In the genomic region with DNA sequence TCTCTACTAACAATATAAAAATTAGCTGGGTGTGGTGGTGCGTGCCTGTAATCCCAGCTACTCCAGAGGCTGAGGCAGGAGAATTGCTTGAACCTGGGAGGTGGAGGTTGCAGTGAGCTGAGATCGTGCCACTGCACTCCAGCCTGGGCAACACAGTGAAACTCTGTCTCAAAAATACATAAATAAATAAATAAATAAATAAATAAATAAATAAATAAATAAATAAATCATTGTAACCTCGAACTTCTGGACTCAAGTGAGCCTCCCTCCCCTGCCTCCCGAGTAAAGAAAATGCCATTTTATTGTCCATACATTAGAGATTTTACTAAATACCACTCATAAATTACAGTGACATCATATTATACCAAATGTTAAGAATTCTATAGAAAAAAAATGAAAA, we compare ENCODE assay signal across 2 cellular contexts. TPM values are rescaled to one million over a fixed set of nuclear protein-coding genes. Genes with fewer than 3 reads are reported as not detected.
DNase-seq lines count a peak whose midpoint lies in the region; ATAC-seq, FAIRE-seq and TF ChIP-seq lines count a peak whose summit lies in the region.
"Not testable (repeated sequence)": the region's sequence is repeated elsewhere in the genome, so short reads cannot be mapped to it uniquely, and the experiment has no call there.

No MANE protein-coding gene starts in this region.

- not testable (repeated sequence) for H3K27ac ChIP-seq in A549; HEK293 (ENCODE audit: extremely low read depth, low read depth, low read length)

- not testable (repeated sequence) for H3K4me3 ChIP-seq in A549; HEK293 (ENCODE audit: low read depth, low read length)

- H3K36me3 ChIP-seq in HEK293 (ENCODE audit: control insufficient read depth in 2 of 2, insufficient read depth in 1 of 2, low read length in 2 of 2) = not testable (repeated sequence)

- TF ChIP-seq CTCF in A549 (IDR thresholded peaks at IDR 0.05); HEK293 (tag by site-specific recombination; IDR thresholded peaks at IDR 0.05): not testable (repeated sequence)

- TF ChIP-seq EP300 in A549 (IDR thresholded peaks at IDR 0.05) = not testable (repeated sequence)

- not testable (repeated sequence) for DNase-seq in A549 (ENCODE audit: low read depth in 1 of 2, low spot score in 1 of 2)

- POLR2A ChIA-PET in A549 (lab: Yijun Ruan, JAX); HEK293 (lab: Yijun Ruan, JAX): not testable (repeated sequence)

- not testable (repeated sequence) for H3K9me3 ChIP-seq in A549; HEK293 (ENCODE audit: control insufficient read depth, insufficient read depth, low read depth, low read length)

- 38% methylated on average over 4 of the region's 4 CpGs for WGBS in A549 (ENCODE audit: missing lambda C conversion rate)

- TF ChIP-seq RAD21 in A549 (conservative IDR thresholded peaks at IDR 0.05 in 1 of 2, IDR thresholded peaks at IDR 0.05 in 1 of 2) = not testable (repeated sequence)

- not testable (repeated sequence) for TF ChIP-seq POLR2A in A549 (IDR thresholded peaks at IDR 0.05; ENCODE audit: low read length)

- CTCF ChIA-PET in A549 (lab: Yijun Ruan, JAX); HEK293 (lab: Yijun Ruan, JAX): not testable (repeated sequence)

- not testable (repeated sequence) for H3K4me2 ChIP-seq in A549

- not testable (repeated sequence) for ATAC-seq in A549

- not testable (repeated sequence) for H3K4me1 ChIP-seq in A549; HEK293 (ENCODE audit: control insufficient read depth, insufficient read depth, low read length)

- FAIRE-seq in A549 (lab: Jason Lieb, UNC) = not testable (repeated sequence)

TF ChIP-seq in A549, 52 proteins besides CTCF, POLR2A, EP300 and RAD21:
- TF ChIP-seq ZC3H11A (IDR thresholded peaks at IDR 0.05) = peak; percentile 65

TF ChIP-seq in HEK293, 187 proteins besides CTCF, POLR2A, EP300 and RAD21 (continues in another document):
- TF ChIP-seq, protein P1, sequence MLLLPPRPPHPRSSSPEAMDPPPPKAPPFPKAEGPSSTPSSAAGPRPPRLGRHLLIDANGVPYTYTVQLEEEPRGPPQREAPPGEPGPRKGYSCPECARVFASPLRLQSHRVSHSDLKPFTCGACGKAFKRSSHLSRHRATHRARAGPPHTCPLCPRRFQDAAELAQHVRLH (tag by site-specific recombination; IDR thresholded peaks at IDR 0.05) = 0 out of 2 replicates have a peak, but pooled peaks have one; percentile 40
- TF ChIP-seq, protein P2, sequence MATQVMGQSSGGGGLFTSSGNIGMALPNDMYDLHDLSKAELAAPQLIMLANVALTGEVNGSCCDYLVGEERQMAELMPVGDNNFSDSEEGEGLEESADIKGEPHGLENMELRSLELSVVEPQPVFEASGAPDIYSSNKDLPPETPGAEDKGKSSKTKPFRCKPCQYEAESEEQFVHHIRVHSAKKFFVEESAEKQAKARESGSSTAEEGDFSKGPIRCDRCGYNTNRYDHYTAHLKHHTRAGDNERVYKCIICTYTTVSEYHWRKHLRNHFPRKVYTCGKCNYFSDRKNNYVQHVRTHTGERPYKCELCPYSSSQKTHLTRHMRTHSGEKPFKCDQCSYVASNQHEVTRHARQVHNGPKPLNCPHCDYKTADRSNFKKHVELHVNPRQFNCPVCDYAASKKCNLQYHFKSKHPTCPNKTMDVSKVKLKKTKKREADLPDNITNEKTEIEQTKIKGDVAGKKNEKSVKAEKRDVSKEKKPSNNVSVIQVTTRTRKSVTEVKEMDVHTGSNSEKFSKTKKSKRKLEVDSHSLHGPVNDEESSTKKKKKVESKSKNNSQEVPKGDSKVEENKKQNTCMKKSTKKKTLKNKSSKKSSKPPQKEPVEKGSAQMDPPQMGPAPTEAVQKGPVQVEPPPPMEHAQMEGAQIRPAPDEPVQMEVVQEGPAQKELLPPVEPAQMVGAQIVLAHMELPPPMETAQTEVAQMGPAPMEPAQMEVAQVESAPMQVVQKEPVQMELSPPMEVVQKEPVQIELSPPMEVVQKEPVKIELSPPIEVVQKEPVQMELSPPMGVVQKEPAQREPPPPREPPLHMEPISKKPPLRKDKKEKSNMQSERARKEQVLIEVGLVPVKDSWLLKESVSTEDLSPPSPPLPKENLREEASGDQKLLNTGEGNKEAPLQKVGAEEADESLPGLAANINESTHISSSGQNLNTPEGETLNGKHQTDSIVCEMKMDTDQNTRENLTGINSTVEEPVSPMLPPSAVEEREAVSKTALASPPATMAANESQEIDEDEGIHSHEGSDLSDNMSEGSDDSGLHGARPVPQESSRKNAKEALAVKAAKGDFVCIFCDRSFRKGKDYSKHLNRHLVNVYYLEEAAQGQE (tag by site-specific recombination; IDR thresholded peaks at IDR 0.05) = peak; percentile 34; the same call in 1 of the 2 replicates
- peak; percentile 64; the same call in 1 of the 2 replicates for TF ChIP-seq ZNF558 (tag by site-specific recombination; IDR thresholded peaks at IDR 0.05)
- 0 out of 2 replicates have a peak, but pooled peaks have one; percentile 37 for TF ChIP-seq GFI1B (tag by site-specific recombination; IDR thresholded peaks at IDR 0.05)
- TF ChIP-seq ZNF623 (tag by site-specific recombination; IDR thresholded peaks at IDR 0.05) = peak; percentile 72
- TF ChIP-seq, protein P3, sequence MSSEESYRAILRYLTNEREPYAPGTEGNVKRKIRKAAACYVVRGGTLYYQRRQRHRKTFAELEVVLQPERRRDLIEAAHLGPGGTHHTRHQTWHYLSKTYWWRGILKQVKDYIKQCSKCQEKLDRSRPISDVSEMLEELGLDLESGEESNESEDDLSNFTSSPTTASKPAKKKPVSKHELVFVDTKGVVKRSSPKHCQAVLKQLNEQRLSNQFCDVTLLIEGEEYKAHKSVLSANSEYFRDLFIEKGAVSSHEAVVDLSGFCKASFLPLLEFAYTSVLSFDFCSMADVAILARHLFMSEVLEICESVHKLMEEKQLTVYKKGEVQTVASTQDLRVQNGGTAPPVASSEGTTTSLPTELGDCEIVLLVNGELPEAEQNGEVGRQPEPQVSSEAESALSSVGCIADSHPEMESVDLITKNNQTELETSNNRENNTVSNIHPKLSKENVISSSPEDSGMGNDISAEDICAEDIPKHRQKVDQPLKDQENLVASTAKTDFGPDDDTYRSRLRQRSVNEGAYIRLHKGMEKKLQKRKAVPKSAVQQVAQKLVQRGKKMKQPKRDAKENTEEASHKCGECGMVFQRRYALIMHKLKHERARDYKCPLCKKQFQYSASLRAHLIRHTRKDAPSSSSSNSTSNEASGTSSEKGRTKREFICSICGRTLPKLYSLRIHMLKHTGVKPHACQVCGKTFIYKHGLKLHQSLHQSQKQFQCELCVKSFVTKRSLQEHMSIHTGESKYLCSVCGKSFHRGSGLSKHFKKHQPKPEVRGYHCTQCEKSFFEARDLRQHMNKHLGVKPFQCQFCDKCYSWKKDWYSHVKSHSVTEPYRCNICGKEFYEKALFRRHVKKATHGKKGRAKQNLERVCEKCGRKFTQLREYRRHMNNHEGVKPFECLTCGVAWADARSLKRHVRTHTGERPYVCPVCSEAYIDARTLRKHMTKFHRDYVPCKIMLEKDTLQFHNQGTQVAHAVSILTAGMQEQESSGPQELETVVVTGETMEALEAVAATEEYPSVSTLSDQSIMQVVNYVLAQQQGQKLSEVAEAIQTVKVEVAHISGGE (tag by site-specific recombination; conservative IDR thresholded peaks at IDR 0.05; ENCODE audit: low read depth) = peak; percentile 73
- peak; percentile 41; the same call in 1 of the 2 replicates for TF ChIP-seq ZNF654 (tag by site-specific recombination; IDR thresholded peaks at IDR 0.05; ENCODE audit: low read depth)
- peak; percentile 86 for TF ChIP-seq ZNF394 (tag by site-specific recombination; IDR thresholded peaks at IDR 0.05; ENCODE audit: borderline replicate concordance)
- 0 out of 2 replicates have a peak, but pooled peaks have one; percentile 60 for TF ChIP-seq ZNF530 (tag by site-specific recombination; IDR thresholded peaks at IDR 0.05; ENCODE audit: low read depth)

RNA-seq across cellular contexts. Expression of a gene that starts 7.6 kb away (rescaled TPM):
- polyA plus RNA-seq in A549 (2011; rRNA removed) (1.0 and 1.4 TPM in 2 replicates), A549 (2017; fragmentation: RNase III; extraction: RNeasy Plus Mini Kit Qiagen cat#74134 plus additional on column Dnase treatment) (0.76 to 0.82 TPM (median 0.77 TPM) in 3 replicates)
- 0.44 and 0.46 TPM in 2 replicates for polyA plus RNA-seq in A549 (2012; cell fraction: cytosol; rRNA removed)
- polyA plus RNA-seq in A549 (2012; cell fraction: nucleus; rRNA removed) = 0.22 and 0.28 TPM in 2 replicates
- polyA minus RNA-seq in A549 (2011; rRNA and poly(A)+ RNA removed) = 0.62 and 0.92 TPM in 2 replicates
